In genomic region chr12:84689638-84690037, GRCh38 we compare ENCODE assay signal across 26 cellular contexts.
DNase-seq lines count a peak whose midpoint lies in the region; ATAC-seq lines count a peak whose summit lies in the region.
"Had no signal": no experiment of that assay in that cellular context is flagged by ENCODE, and none has a peak within 500 bp of the region (broad histone marks: within the 10 kb centered on the region; RNA-seq: fewer than 3 reads in every experiment).

No MANE protein-coding gene starts in this region.

- ATAC-seq in GM18909 (IDR thresholded peaks at IDR 0.05; ENCODE audit: poor library complexity, unreplicated experiment) = no peak
- ATAC-seq in GM18519 (IDR thresholded peaks at IDR 0.05; ENCODE audit: low FRiP score, unreplicated experiment) = no peak
- ATAC-seq: sciatic nerve; stimulated activated memory B cell treated with anti-CD40 and anti-IgM and Interleukin-4, amounts not matched to agents 10 μg/mL and 1 μg/mL and 100 μg/mL, for 72 hours had no signal

- H2BK5ac ChIP-seq in trophoblast cell (ENCODE audit: low read depth, low read length, poor library complexity) = no peak overlapping the region

- no peak overlapping the region for H2BK12ac ChIP-seq in trophoblast cell (ENCODE audit: low read length)

- DNase-seq in NCI-H748 (lab: John Stamatoyannopoulos, UW; ENCODE audit: unreplicated experiment) (peak; percentile 97), iPS DF 6.9 (ENCODE audit: low read depth, low spot score) (peak; percentile 64), trophoblast cell (no peak), GM19238 (ENCODE audit: insufficient read length, low spot score) (no peak)
- DNase-seq in stimulated activated CD4-positive, alpha-beta T cell treated with anti-CD3 and anti-CD28 coated beads, Interleukin-4, amount 100 ng/mL, for 24 hours = no peak
- DNase-seq: activated CD4-positive, alpha-beta T cell treated with anti-CD3 and anti-CD28 coated beads, Interleukin-2, amount 10 ng/mL, durations not matched to agents 7 days and 5 days; activated naive CD4-positive, alpha-beta T cell; activated T-cell treated with anti-CD3 and anti-CD28 coated beads, Interleukin-2, amount 50 U/mL, for 24 hours; cerebellar nuclear complex; COR-L47; dorsolateral prefrontal cortex; GM23248; NCI-H1092; NCI-H2107; Peyer's patch; stimulated activated CD4-positive, alpha-beta T cell treated with anti-CD3 and anti-CD28 coated beads, Interleukin-4, amount 100 ng/mL, for 4 hours; T1000; uterus; WERI-Rb-1 had no signal

- H4K8ac ChIP-seq in trophoblast cell (ENCODE audit: low read depth, low read length) = no peak overlapping the region

- H3K18ac ChIP-seq in trophoblast cell (ENCODE audit: low read length) = no peak overlapping the region

- H4K91ac ChIP-seq in trophoblast cell (ENCODE audit: low read depth, low read length) = no peak overlapping the region

- H3K27me3 ChIP-seq in HUES6 (ENCODE audit: control insufficient read depth, insufficient read depth, low read length) = no peaks in the 10 kb centered on the region
- H3K27me3 ChIP-seq in iPS DF 6.9 (ENCODE audit: control insufficient read depth, insufficient read depth, low read length) = no peaks in the 10 kb centered on the region
- no peaks in the 10 kb centered on the region for H3K27me3 ChIP-seq in trophoblast cell (ENCODE audit: insufficient read depth, low read length)
- H3K27me3 ChIP-seq: BLaER1 treated with 17β-estradiol and CSF1 and Interleukin-3, amounts not matched to agents 10 nM and 100 nM; dorsolateral prefrontal cortex; neutrophil; Peyer's patch; uterus had no signal

- no CpG with 5 or more reads among the region's 9 CpGs for WGBS in iPS DF 6.9 (ENCODE audit: insufficient coverage, insufficient read length)
- no CpG with 5 or more reads among the region's 9 CpGs for WGBS in trophoblast cell (ENCODE audit: extremely low coverage, insufficient coverage, insufficient read length)

- H3K27ac ChIP-seq in HUES6 (ENCODE audit: low read depth, low read length) (peak overlapping the region; percentile 87), iPS DF 6.9 (ENCODE audit: low read length) (no peak overlapping the region), trophoblast cell (ENCODE audit: low read depth, low read length) (peak overlapping the region; percentile 19)
- H3K27ac ChIP-seq: BLaER1 treated with 17β-estradiol and CSF1 and Interleukin-3, amounts not matched to agents 10 nM and 100 nM; dorsolateral prefrontal cortex; GM23248; neutrophil; Peyer's patch; uterus; WERI-Rb-1 had no signal

- no peak overlapping the region for H2AK5ac ChIP-seq in trophoblast cell (ENCODE audit: low read length)

- H2BK120ac ChIP-seq in trophoblast cell (ENCODE audit: insufficient read depth, low read length, poor library complexity) = no peak overlapping the region

- no peaks in the 10 kb centered on the region for H3K79me1 ChIP-seq in trophoblast cell (ENCODE audit: low read length)

- no peak overlapping the region for H3K23ac ChIP-seq in trophoblast cell (ENCODE audit: low read length)

- H3K9ac ChIP-seq in HUES6 (ENCODE audit: low read length) (no peak overlapping the region), trophoblast cell (ENCODE audit: low read length) (no peak overlapping the region)
- H3K9ac ChIP-seq: BLaER1 treated with 17β-estradiol and CSF1 and Interleukin-3, amounts not matched to agents 10 nM and 100 nM; GM23248 had no signal

- H3K4me2 ChIP-seq in trophoblast cell (ENCODE audit: low read length) = no peak overlapping the region
- H3K4me2 ChIP-seq: BLaER1 treated with 17β-estradiol and CSF1 and Interleukin-3, amounts not matched to agents 10 nM and 100 nM had no signal

- no peak overlapping the region for H3K14ac ChIP-seq in trophoblast cell (ENCODE audit: low read length)

- no peaks in the 10 kb centered on the region for H3K36me3 ChIP-seq in HUES6 (ENCODE audit: control insufficient read depth, insufficient read depth, low read length)
- no peaks in the 10 kb centered on the region for H3K36me3 ChIP-seq in iPS DF 6.9 (ENCODE audit: control insufficient read depth, insufficient read depth, low read length)
- H3K36me3 ChIP-seq in trophoblast cell (ENCODE audit: control insufficient read depth in 1 of 2, insufficient read depth in 2 of 2, low read length in 2 of 2) = no peaks in the 10 kb centered on the region
- H3K36me3 ChIP-seq: BLaER1 treated with 17β-estradiol and CSF1 and Interleukin-3, amounts not matched to agents 10 nM and 100 nM; neutrophil; Peyer's patch; uterus; WERI-Rb-1 had no signal

- no peak overlapping the region for H4K12ac ChIP-seq in trophoblast cell (ENCODE audit: low read depth, low read length)

- no peak overlapping the region for H2AFZ ChIP-seq in trophoblast cell (ENCODE audit: insufficient read depth, low read length, poor library complexity)
- H2AFZ ChIP-seq: GM23248 had no signal

- peaks cover 23% of the 10 kb centered on the region for H3K4me1 ChIP-seq in HUES6 (ENCODE audit: control insufficient read depth, insufficient read depth, low read length)
- H3K4me1 ChIP-seq in iPS DF 6.9 (ENCODE audit: control insufficient read depth, insufficient read depth, low read length) = no peaks in the 10 kb centered on the region; the same call in 1 of the 2 replicates
- no peaks in the 10 kb centered on the region for H3K4me1 ChIP-seq in trophoblast cell (ENCODE audit: control insufficient read depth in 1 of 2, insufficient read depth in 2 of 2, low read length in 2 of 2)
- H3K4me1 ChIP-seq: BLaER1 treated with 17β-estradiol and CSF1 and Interleukin-3, amounts not matched to agents 10 nM and 100 nM; Peyer's patch; uterus had no signal

- H3K9me3 ChIP-seq in HUES6 (ENCODE audit: control insufficient read depth, insufficient read depth, low read depth, low read length) (no peaks in the 10 kb centered on the region), iPS DF 6.9 (ENCODE audit: control insufficient read depth, insufficient read depth, low read length) (no peaks in the 10 kb centered on the region), trophoblast cell (ENCODE audit: insufficient read depth, low read depth, low read length) (no peaks in the 10 kb centered on the region)
- H3K9me3 ChIP-seq: BLaER1 treated with 17β-estradiol and CSF1 and Interleukin-3, amounts not matched to agents 10 nM and 100 nM; neutrophil; Peyer's patch; uterus had no signal

- H3K4me3 ChIP-seq in HUES6 (ENCODE audit: low read depth, low read length) = peak overlapping the region; percentile 46
- H3K4me3 ChIP-seq in iPS DF 6.9 (ENCODE audit: low read length) = peak overlapping the region; percentile 50; the same call in 1 of the 2 replicates
- H3K4me3 ChIP-seq in trophoblast cell (ENCODE audit: low read depth, low read length) = no peak overlapping the region
- H3K4me3 ChIP-seq: BLaER1 treated with 17β-estradiol and CSF1 and Interleukin-3, amounts not matched to agents 10 nM and 100 nM; dorsolateral prefrontal cortex; GM23248; Peyer's patch; uterus had no signal

- no peak overlapping the region for H3K4ac ChIP-seq in trophoblast cell (ENCODE audit: low read depth, low read length)

- H3K79me2 ChIP-seq in trophoblast cell (ENCODE audit: control insufficient read depth, insufficient read depth, low read length, poor library complexity) = no peaks in the 10 kb centered on the region

Comparison
In these comparisons a context has a peak if more than half of its experiments do, and no peak if none do; other contexts are left out.
1. DNase-seq: peak in NCI-H748 (single experiment) and iPS DF 6.9 (single experiment); none in trophoblast cell (0 of 2), stimulated activated CD4-positive, alpha-beta T cell treated with anti-CD3 and anti-CD28 coated beads, Interleukin-4, amount 100 ng/mL, for 24 hours (single experiment) and GM19238 (single experiment).